ENCODE assay signal across 8 cellular contexts in the genomic region with DNA sequence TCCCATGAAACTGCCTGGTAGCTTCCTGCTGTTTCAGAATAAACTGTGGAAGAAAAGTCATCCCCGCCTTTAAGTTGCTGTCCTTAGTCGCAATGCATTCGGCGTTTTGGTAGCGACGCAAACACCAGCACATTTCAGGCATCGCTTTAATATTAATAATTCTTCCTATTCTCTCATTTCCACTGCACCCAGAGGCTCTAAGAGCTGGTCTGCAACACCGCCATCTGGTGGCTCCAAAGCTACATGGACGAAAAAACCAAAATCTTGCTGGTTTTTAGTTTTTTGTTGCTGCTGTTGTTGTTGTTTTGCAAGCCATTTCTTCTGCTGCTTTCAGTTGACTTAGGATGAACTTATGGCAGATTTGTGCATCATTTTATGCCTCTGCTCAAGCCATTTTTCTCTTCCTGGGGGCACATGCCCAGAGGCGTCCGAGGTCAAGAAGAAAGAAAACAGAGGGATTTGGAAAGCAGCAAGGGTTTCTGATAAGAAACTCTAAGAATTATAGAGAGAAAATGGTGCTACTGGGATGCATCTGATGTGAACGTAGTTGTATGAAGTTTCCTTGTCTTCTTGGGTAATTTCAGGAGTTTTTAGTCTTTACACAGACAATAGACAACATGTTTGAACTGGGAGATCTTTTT.
DNase-seq lines count a peak whose midpoint lies in the region; ATAC-seq, FAIRE-seq and TF ChIP-seq lines count a peak whose summit lies in the region.

No MANE protein-coding gene starts in this region.

- DNase-seq in CD1c-positive myeloid dendritic cell (ENCODE audit: extremely low spot score), result peak; percentile 12
- DNase-seq in NCI-H345 treated with DMSO at 0.1 percent for 48 hours (lab: John Stamatoyannopoulos, UW; ENCODE audit: unreplicated experiment), result peak; percentile 46
- peak; percentile 8 to 20 (median 15) for DNase-seq in K562 (ENCODE audit: extremely low read depth in 1 of 4, low spot score in 3 of 4)
- no peak for DNase-seq in kidney epithelial cell (ENCODE audit: low read depth)
- peak; percentile 17 to 25 for DNase-seq in thyroid gland
- DNase-seq in activated effector memory CD4-positive, alpha-beta T cell treated with anti-CD3 and anti-CD28 coated beads, Interleukin-2, amount 50 U/mL, for 16 hours, result no peak

- intact Hi-C loops in K562 (cut with micrococcal nuclease), result loop anchor here (5.0 kb wide), 1 partner anchor 904 kb away; no protein-coding TSS in a partner anchor
- intact Hi-C loops in thyroid gland (cut with DNase I), result no loop called here

- H3K27ac ChIP-seq in K562 (ENCODE audit: extremely low read depth, low read depth, low read length), result no peak overlapping the region
- no peak overlapping the region for H3K27ac ChIP-seq in thyroid gland

- no peak for TF ChIP-seq EP300 in K562 (IDR thresholded peaks at IDR 0.05; ENCODE audit: low read length)

- TF ChIP-seq CTCF in K562 (IDR thresholded peaks at IDR 0.05 in 2 of 3, conservative IDR thresholded peaks at IDR 0.05 in 1 of 3; ENCODE audit: insufficient read depth in 2 of 3, low read depth in 1 of 3, low read length in 3 of 3) (peak; percentile 15 to 45 (median 43); a peak in 2 of 6 replicates), kidney epithelial cell (IDR thresholded peaks at IDR 0.05; ENCODE audit: insufficient read depth, low read length, poor library complexity, severe bottlenecking) (peak; percentile 87), thyroid gland (IDR thresholded peaks at IDR 0.05) (peak in 4 of 6 experiments; percentile 39 to 73 (median 44))

- no peaks in the 10 kb centered on the region for H3K9me3 ChIP-seq in K562 (replicated peaks; ENCODE audit: control insufficient read depth, insufficient read depth, low read depth, low read length)
- H3K9me3 ChIP-seq in thyroid gland, result no peaks in the 10 kb centered on the region

- CTCF ChIA-PET in K562 (lab: Yijun Ruan, JAX; ENCODE audit: low intra/inter-chr PET ratio), result no interaction called here

- peak; percentile 32 to 43; a peak in 3 of 4 replicates for TF ChIP-seq RAD21 in K562 (CRISPR knock-in tag; conservative IDR thresholded peaks at IDR 0.05 in 1 of 2, IDR thresholded peaks at IDR 0.05 in 1 of 2)

- H4K20me1 ChIP-seq in K562 (replicated peaks; ENCODE audit: control insufficient read depth, insufficient read depth, low read length), result no peaks in the 10 kb centered on the region

- no TSS peak for BruUV-seq in K562 (replicated peaks; lab: Mats Ljungman, UMichigan)

- peak; percentile 52 for ATAC-seq in GM19395 (IDR thresholded peaks at IDR 0.05; ENCODE audit: unreplicated experiment)
- no peak for ATAC-seq in K562
- ATAC-seq in HG02970 (IDR thresholded peaks at IDR 0.05; ENCODE audit: low FRiP score, unreplicated experiment), result no peak

- POLR2A ChIA-PET in K562 (lab: Yijun Ruan, JAX), result no interaction called here

- TF ChIP-seq POLR2A in K562 (conservative IDR thresholded peaks at IDR 0.05) (no peak), thyroid gland (IDR thresholded peaks at IDR 0.05) (no peak)

- H3K9ac ChIP-seq in K562 (ENCODE audit: insufficient read depth in 1 of 2, low read depth in 2 of 2, low read length in 2 of 2), result no peak overlapping the region

- H3K27me3 ChIP-seq in K562 (ENCODE audit: control insufficient read depth in 2 of 2, insufficient read depth in 2 of 2, low read length in 2 of 2), result no peaks in the 10 kb centered on the region
- no peaks in the 10 kb centered on the region for H3K27me3 ChIP-seq in kidney epithelial cell (ENCODE audit: control insufficient read depth, insufficient read depth, low read length)
- no peaks in the 10 kb centered on the region for H3K27me3 ChIP-seq in thyroid gland

- no peaks in the 10 kb centered on the region for H3K36me3 ChIP-seq in K562 (ENCODE audit: control insufficient read depth, insufficient read depth, low read length)
- H3K36me3 ChIP-seq in kidney epithelial cell (ENCODE audit: control insufficient read depth, insufficient read depth, low read length), result no peaks in the 10 kb centered on the region
- H3K36me3 ChIP-seq in thyroid gland, result no peaks in the 10 kb centered on the region

- H3K79me2 ChIP-seq in K562 (ENCODE audit: control insufficient read depth, insufficient read depth, low read length), result no peaks in the 10 kb centered on the region

- H2AFZ ChIP-seq in K562 (ENCODE audit: low read depth, low read length), result no peak overlapping the region

- no peak overlapping the region for H3K4me3 ChIP-seq in K562
- no peak overlapping the region for H3K4me3 ChIP-seq in kidney epithelial cell (ENCODE audit: low read depth, low read length)
- no peak overlapping the region for H3K4me3 ChIP-seq in thyroid gland (replicated peaks in 1 of 3)

- H3K4me1 ChIP-seq in K562 (replicated peaks in 1 of 2; ENCODE audit: control insufficient read depth in 2 of 2, insufficient read depth in 2 of 2, low read length in 2 of 2), result no peaks in the 10 kb centered on the region
- H3K4me1 ChIP-seq in thyroid gland, result no peaks in the 10 kb centered on the region

- no peaks in the 10 kb centered on the region for H3K9me1 ChIP-seq in K562 (ENCODE audit: control insufficient read depth, insufficient read depth, low read length)

- H3K4me2 ChIP-seq in K562 (ENCODE audit: insufficient read depth, low read length), result no peak overlapping the region

- no peak for FAIRE-seq in K562 (lab: Jason Lieb, UNC)

- in situ Hi-C loops in K562 (cut with MboI), result no loop called here

- WGBS in K562 (ENCODE audit: insufficient coverage, low coverage, missing lambda C conversion rate), result 1% methylated on average over 12 of the region's 12 CpGs
- WGBS in thyroid gland, 2 donors, result 30 to 33% methylated on average over 12 of the region's 12 CpGs

TF ChIP-seq in K562, 482 proteins besides CTCF, POLR2A, EP300 and RAD21 (continues in another document):
- no peak for TF ChIP-seq POLR3G (IDR thresholded peaks at IDR 0.05; ENCODE audit: extremely low read depth, insufficient read length, insufficient replicate concordance)
- TF ChIP-seq, protein P1, sequence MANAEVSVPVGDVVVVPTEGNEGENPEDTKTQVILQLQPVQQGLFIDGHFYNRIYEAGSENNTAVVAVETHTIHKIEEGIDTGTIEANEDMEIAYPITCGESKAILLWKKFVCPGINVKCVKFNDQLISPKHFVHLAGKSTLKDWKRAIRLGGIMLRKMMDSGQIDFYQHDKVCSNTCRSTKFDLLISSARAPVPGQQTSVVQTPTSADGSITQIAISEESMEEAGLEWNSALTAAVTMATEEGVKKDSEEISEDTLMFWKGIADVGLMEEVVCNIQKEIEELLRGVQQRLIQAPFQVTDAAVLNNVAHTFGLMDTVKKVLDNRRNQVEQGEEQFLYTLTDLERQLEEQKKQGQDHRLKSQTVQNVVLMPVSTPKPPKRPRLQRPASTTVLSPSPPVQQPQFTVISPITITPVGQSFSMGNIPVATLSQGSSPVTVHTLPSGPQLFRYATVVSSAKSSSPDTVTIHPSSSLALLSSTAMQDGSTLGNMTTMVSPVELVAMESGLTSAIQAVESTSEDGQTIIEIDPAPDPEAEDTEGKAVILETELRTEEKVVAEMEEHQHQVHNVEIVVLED (CRISPR knock-in tag; IDR thresholded peaks at IDR 0.05), result no peak
- TF ChIP-seq ZNF146 (CRISPR knock-in tag; IDR thresholded peaks at IDR 0.05; ENCODE audit: unreplicated experiment), result no peak
- no peak for TF ChIP-seq HNRNPL (IDR thresholded peaks at IDR 0.05; ENCODE audit: low read depth, low read length)

Comparison
In these comparisons a context has a peak if more than half of its experiments do, and no peak if none do; other contexts are left out.
1. DNase-seq: peak in CD1c-positive myeloid dendritic cell (single experiment), NCI-H345 treated with DMSO at 0.1 percent for 48 hours (single experiment), K562 (4 of 4) and thyroid gland (2 of 2); none in kidney epithelial cell (single experiment) and activated effector memory CD4-positive, alpha-beta T cell treated with anti-CD3 and anti-CD28 coated beads, Interleukin-2, amount 50 U/mL, for 16 hours (single experiment).
2. Peak in every context shown above with its lines, with median percentiles within 50 percentile points of each other: CTCF ChIP-seq.